ENCODE assay signal across 21 cellular contexts in genomic region chr18:1708006-1708405, GRCh38.
DNase-seq lines count a peak whose midpoint lies in the region; ATAC-seq and TF ChIP-seq lines count a peak whose summit lies in the region.
"Had no signal": no experiment of that assay in that cellular context is flagged by ENCODE, and none has a peak within 500 bp of the region (broad histone marks: within the 10 kb centered on the region; RNA-seq: fewer than 3 reads in every experiment).

No MANE protein-coding gene starts in this region.

- no peak overlapping the region for H3K4me3 ChIP-seq in breast epithelium
- no peak overlapping the region for H3K4me3 ChIP-seq in RWPE2 (ENCODE audit: severe bottlenecking)
- H3K4me3 ChIP-seq in esophagus squamous epithelium: no peak overlapping the region

- no peaks in the 10 kb centered on the region for H3K9me3 ChIP-seq in breast epithelium
- no peaks in the 10 kb centered on the region for H3K9me3 ChIP-seq in RWPE2 (ENCODE audit: severe bottlenecking)
- H3K9me3 ChIP-seq in esophagus squamous epithelium: no peaks in the 10 kb centered on the region

- ATAC-seq in RWPE2 (ENCODE audit: low read depth): peak; percentile 90
- ATAC-seq in GM18873 (IDR thresholded peaks at IDR 0.05; ENCODE audit: low FRiP score, unreplicated experiment): no peak
- ATAC-seq in activated CD8-positive, alpha-beta T cell treated with anti-CD3 and anti-CD28 coated beads for 36 hours: no peak
- no peak for ATAC-seq in GM19351 (IDR thresholded peaks at IDR 0.05; ENCODE audit: unreplicated experiment)

- peaks cover 12% of the 10 kb centered on the region for H3K4me1 Mint-ChIP-seq in MCF 10A (ENCODE audit: insufficient read depth, unreplicated experiment)
- no peaks in the 10 kb centered on the region for H3K4me1 Mint-ChIP-seq in activated CD8-positive, alpha-beta T cell treated with anti-CD3 and anti-CD28 coated beads for 36 hours (ENCODE audit: low read depth)
- H3K4me1 Mint-ChIP-seq: B cell had no signal

- intact Hi-C loops in MCF 10A (cut with micrococcal nuclease) (no loop called here), breast epithelium (cut with DNase I; ENCODE audit: low total_unique reads) (loop anchor here (5.0 kb wide), 1 partner anchor 124 kb away; no protein-coding TSS in a partner anchor), esophagus squamous epithelium (cut with DNase I) (no loop called here)
- intact Hi-C loops in activated CD8-positive, alpha-beta T cell treated with anti-CD3 and anti-CD28 coated beads for 36 hours (cut with micrococcal nuclease): no loop called here

- BruUV-seq in MCF 10A (replicated peaks; lab: Mats Ljungman, UMichigan): no TSS peak

- no peak overlapping the region for H3K4me3 Mint-ChIP-seq in MCF 10A (ENCODE audit: unreplicated experiment)
- no peak overlapping the region for H3K4me3 Mint-ChIP-seq in activated CD8-positive, alpha-beta T cell treated with anti-CD3 and anti-CD28 coated beads for 36 hours
- H3K4me3 Mint-ChIP-seq: B cell had no signal

- no peaks in the 10 kb centered on the region for H3K4me1 ChIP-seq in breast epithelium
- H3K4me1 ChIP-seq in RWPE2 (ENCODE audit: insufficient read depth, poor library complexity, severe bottlenecking): peaks cover 12% of the 10 kb centered on the region
- no peaks in the 10 kb centered on the region for H3K4me1 ChIP-seq in esophagus squamous epithelium

- POLR2A ChIA-PET in MCF 10A (lab: Yijun Ruan, JAX): interaction anchor here (0.6 kb wide), 1 partner anchor 1589 kb away, joined by 3 read pairs; no protein-coding TSS in a partner anchor
- POLR2A ChIA-PET in activated CD8-positive, alpha-beta T cell treated with anti-CD3 and anti-CD28 coated beads for 36 hours (lab: Charles Lee): no interaction called here

- DNase-seq in MCF 10A (ENCODE audit: unreplicated experiment): peak; percentile 49
- DNase-seq in breast epithelium (ENCODE audit: low spot score in 2 of 2): no peak
- no peak for DNase-seq in RWPE2 (ENCODE audit: low spot score)
- peak; percentile 1 for DNase-seq in iris pigment epithelial cell (ENCODE audit: low read depth)
- no peak for DNase-seq in activated CD8-positive, alpha-beta T cell treated with anti-CD3 and anti-CD28 coated beads for 36 hours
- no peak for DNase-seq in esophagus squamous epithelium (lab: John Stamatoyannopoulos, UW)
- DNase-seq: DMS 273 treated with DMSO at 0.1 percent for 48 hours; GDM1; GOT3; NCI-H1417 treated with DMSO at 0.1 percent for 48 hours; NCI-H2029; NCI-H2171; NCI-H446 treated with DMSO at 0.1 percent for 48 hours; NCI-H748 treated with DMSO at 0.1 percent for 48 hours; NK-92 treated with Interleukin-12 subunit alpha and Interleukin-12 subunit beta, amount 100 ng/mL, for 24 hours; SIG-M5 had no signal

- H3K27me3 Mint-ChIP-seq in MCF 10A (ENCODE audit: insufficient read depth, unreplicated experiment): no peaks in the 10 kb centered on the region
- H3K27me3 Mint-ChIP-seq in activated CD8-positive, alpha-beta T cell treated with anti-CD3 and anti-CD28 coated beads for 36 hours: no peaks in the 10 kb centered on the region
- H3K27me3 Mint-ChIP-seq: B cell had no signal

- H3K36me3 ChIP-seq in breast epithelium (no peaks in the 10 kb centered on the region), RWPE2 (ENCODE audit: low read depth) (no peaks in the 10 kb centered on the region), esophagus squamous epithelium (no peaks in the 10 kb centered on the region)

- H3K9me3 Mint-ChIP-seq in MCF 10A (ENCODE audit: unreplicated experiment): no peaks in the 10 kb centered on the region
- H3K9me3 Mint-ChIP-seq in activated CD8-positive, alpha-beta T cell treated with anti-CD3 and anti-CD28 coated beads for 36 hours: no peaks in the 10 kb centered on the region

- TF ChIP-seq POLR2A in breast epithelium (IDR thresholded peaks at IDR 0.05) (no peak), esophagus squamous epithelium (IDR thresholded peaks at IDR 0.05) (no peak)

- H3K27ac ChIP-seq in breast epithelium: no peak overlapping the region
- H3K27ac ChIP-seq in RWPE2 (ENCODE audit: poor library complexity, severe bottlenecking): peak overlapping the region; percentile 14
- H3K27ac ChIP-seq in esophagus squamous epithelium: no peak overlapping the region
- H3K27ac ChIP-seq: 22Rv1, KMS-11 had no signal

- TF ChIP-seq CTCF in MCF 10A (IDR thresholded peaks at IDR 0.05; ENCODE audit: unreplicated experiment) (no peak), breast epithelium (IDR thresholded peaks at IDR 0.05) (no peak), RWPE2 (IDR thresholded peaks at IDR 0.05; ENCODE audit: poor library complexity, severe bottlenecking) (no peak), esophagus squamous epithelium (IDR thresholded peaks at IDR 0.05) (no peak)
- TF ChIP-seq CTCF in activated CD8-positive, alpha-beta T cell treated with anti-CD3 and anti-CD28 coated beads for 36 hours (IDR thresholded peaks at IDR 0.05): no peak

- no peaks in the 10 kb centered on the region for H3K36me3 Mint-ChIP-seq in MCF 10A (ENCODE audit: insufficient read depth, unreplicated experiment)
- no peaks in the 10 kb centered on the region for H3K36me3 Mint-ChIP-seq in activated CD8-positive, alpha-beta T cell treated with anti-CD3 and anti-CD28 coated beads for 36 hours (ENCODE audit: low read depth)

- WGBS in esophagus squamous epithelium, 2 donors: 28 to 59% methylated on average over 2 of the region's 2 CpGs

- CTCF ChIA-PET in MCF 10A (lab: Yijun Ruan, JAX): no interaction called here
- CTCF ChIA-PET in activated CD8-positive, alpha-beta T cell treated with anti-CD3 and anti-CD28 coated beads for 36 hours (lab: Charles Lee): no interaction called here

- H3K27ac Mint-ChIP-seq in MCF 10A (ENCODE audit: low read depth, unreplicated experiment): no peak overlapping the region
- no peak overlapping the region for H3K27ac Mint-ChIP-seq in activated CD8-positive, alpha-beta T cell treated with anti-CD3 and anti-CD28 coated beads for 36 hours
- H3K27ac Mint-ChIP-seq: B cell had no signal

- no peaks in the 10 kb centered on the region for H3K27me3 ChIP-seq in breast epithelium
- H3K27me3 ChIP-seq in RWPE2 (ENCODE audit: insufficient read depth, poor library complexity, severe bottlenecking): no peaks in the 10 kb centered on the region
- no peaks in the 10 kb centered on the region for H3K27me3 ChIP-seq in esophagus squamous epithelium

Comparison
In these comparisons a context has a peak if more than half of its experiments do, and no peak if none do; other contexts are left out.
1. DNase-seq: peak in MCF 10A (single experiment) and iris pigment epithelial cell (single experiment); none in breast epithelium (0 of 2), RWPE2 (single experiment), activated CD8-positive, alpha-beta T cell treated with anti-CD3 and anti-CD28 coated beads for 36 hours (single experiment) and esophagus squamous epithelium (single experiment).